14 cellular contexts compared by ENCODE assay signal in the genomic region with DNA sequence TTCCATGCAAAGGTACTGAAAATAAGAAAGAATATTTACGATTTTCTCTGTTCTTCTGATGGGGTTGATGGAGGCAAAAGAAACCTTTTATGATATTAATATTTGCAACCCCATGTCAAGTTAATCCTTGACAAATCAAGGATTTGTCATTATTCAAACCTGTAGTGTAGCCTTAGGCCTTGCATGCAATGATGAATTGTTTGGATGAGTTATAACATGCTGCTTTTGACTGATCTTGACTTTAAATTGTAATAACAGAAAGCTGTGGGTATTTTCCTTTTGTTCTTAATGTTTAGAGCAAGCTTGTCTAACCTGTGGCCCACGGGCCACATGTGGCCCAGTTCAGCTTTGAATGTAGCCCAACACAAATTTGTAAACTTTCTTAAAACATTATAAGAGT. TPM values are rescaled to one million over a fixed set of nuclear protein-coding genes. Genes with fewer than 3 reads are reported as not detected.
DNase-seq lines count a peak whose midpoint lies in the region; ATAC-seq and TF ChIP-seq lines count a peak whose summit lies in the region.
"Had no signal": no experiment of that assay in that cellular context is flagged by ENCODE, and none has a peak within 500 bp of the region (broad histone marks: within the 10 kb centered on the region; RNA-seq: fewer than 3 reads in every experiment).

No MANE protein-coding gene starts in this region.

- intact Hi-C loops in activated CD4-positive, alpha-beta T cell treated with anti-CD3 and anti-CD28 coated beads for 36 hours (cut with DNase I, micrococcal nuclease), result no loop called here
- intact Hi-C loops in activated CD4-positive, alpha-beta T cell treated with anti-CD3 and anti-CD28 coated beads, Interleukin-2, amount 10 ng/mL, durations not matched to agents 24 days and 14 days (cut with micrococcal nuclease), result loop anchor here (2.0 kb wide), 1 partner anchor 14 kb away; a partner anchor contains a TSS
- intact Hi-C loops in CD8-positive, alpha-beta T cell (cut with DNase I, micrococcal nuclease), result no loop called here

- peaks cover 48% of the 10 kb centered on the region for H3K36me3 ChIP-seq in RWPE2 (ENCODE audit: low read depth)
- H3K36me3 ChIP-seq in smooth muscle cell (ENCODE audit: low read depth), result no peaks in the 10 kb centered on the region
- H3K36me3 ChIP-seq in CD8-positive, alpha-beta T cell (ENCODE audit: insufficient read depth, low read length), result no peaks in the 10 kb centered on the region

- no peak overlapping the region for H3K4me2 ChIP-seq in smooth muscle cell

- H2AFZ ChIP-seq in smooth muscle cell (ENCODE audit: low read depth), result no peak overlapping the region

- peaks cover 6% of the 10 kb centered on the region for H3K4me1 Mint-ChIP-seq in activated CD4-positive, alpha-beta T cell treated with anti-CD3 and anti-CD28 coated beads for 36 hours
- H3K4me1 Mint-ChIP-seq in activated CD4-positive, alpha-beta T cell treated with anti-CD3 and anti-CD28 coated beads, Interleukin-2, amount 10 ng/mL, durations not matched to agents 24 days and 14 days, result peaks cover 3% of the 10 kb centered on the region
- no peaks in the 10 kb centered on the region for H3K4me1 Mint-ChIP-seq in WTC11
- H3K4me1 Mint-ChIP-seq in CD8-positive, alpha-beta T cell (ENCODE audit: low read depth), result no peaks in the 10 kb centered on the region
- H3K4me1 Mint-ChIP-seq: CD14-positive monocyte; CD8-positive, alpha-beta memory T cell had no signal

- peaks cover 23% of the 10 kb centered on the region for H3K36me3 Mint-ChIP-seq in activated CD4-positive, alpha-beta T cell treated with anti-CD3 and anti-CD28 coated beads for 36 hours (ENCODE audit: low read depth)
- H3K36me3 Mint-ChIP-seq in activated CD4-positive, alpha-beta T cell treated with anti-CD3 and anti-CD28 coated beads, Interleukin-2, amount 10 ng/mL, durations not matched to agents 24 days and 14 days (ENCODE audit: low read depth), result peaks cover 34% of the 10 kb centered on the region
- peaks cover 22% of the 10 kb centered on the region for H3K36me3 Mint-ChIP-seq in WTC11
- peaks cover 59% of the 10 kb centered on the region for H3K36me3 Mint-ChIP-seq in CD8-positive, alpha-beta T cell

- DNase-seq in activated CD4-positive, alpha-beta T cell treated with anti-CD3 and anti-CD28 coated beads for 36 hours, result no peak
- no peak for DNase-seq in activated CD4-positive, alpha-beta T cell treated with anti-CD3 and anti-CD28 coated beads, Interleukin-2, amount 10 ng/mL, durations not matched to agents 24 days and 14 days
- no peak for DNase-seq in RWPE2 (ENCODE audit: low spot score)
- DNase-seq in epithelial cell of prostate (ENCODE audit: low read depth, low spot score), result peak; percentile 44
- no peak for DNase-seq in smooth muscle cell (lab: John Stamatoyannopoulos, UW; ENCODE audit: unreplicated experiment)
- no peak for DNase-seq in WTC11 (ENCODE audit: low spot score)
- no peak for DNase-seq in DMS53 (lab: John Stamatoyannopoulos, UW)
- no peak for DNase-seq in CD8-positive, alpha-beta T cell
- DNase-seq: Caco-2; CD8-positive, alpha-beta memory T cell; GF-D8 had no signal

- TF ChIP-seq CTCF in RWPE2 (IDR thresholded peaks at IDR 0.05; ENCODE audit: poor library complexity, severe bottlenecking) (no peak), smooth muscle cell (IDR thresholded peaks at IDR 0.05; ENCODE audit: borderline replicate concordance, insufficient read depth, poor library complexity, severe bottlenecking) (no peak), WTC11 (IDR thresholded peaks at IDR 0.05) (no peak)
- no peak for TF ChIP-seq CTCF in CD8-positive, alpha-beta T cell (IDR thresholded peaks at IDR 0.05)

- H3K4me3 ChIP-seq in RWPE2 (ENCODE audit: severe bottlenecking) (no peak overlapping the region), smooth muscle cell (no peak overlapping the region)
- no peak overlapping the region for H3K4me3 ChIP-seq in CD8-positive, alpha-beta T cell (ENCODE audit: low read depth, low read length)

- no peak overlapping the region for H3K9ac ChIP-seq in smooth muscle cell (ENCODE audit: low read depth)

- H3K27me3 Mint-ChIP-seq in activated CD4-positive, alpha-beta T cell treated with anti-CD3 and anti-CD28 coated beads for 36 hours, result no peaks in the 10 kb centered on the region
- H3K27me3 Mint-ChIP-seq in activated CD4-positive, alpha-beta T cell treated with anti-CD3 and anti-CD28 coated beads, Interleukin-2, amount 10 ng/mL, durations not matched to agents 24 days and 14 days, result no peaks in the 10 kb centered on the region
- no peaks in the 10 kb centered on the region for H3K27me3 Mint-ChIP-seq in WTC11 (ENCODE audit: low read depth)
- no peaks in the 10 kb centered on the region for H3K27me3 Mint-ChIP-seq in CD8-positive, alpha-beta T cell (ENCODE audit: low read depth)
- H3K27me3 Mint-ChIP-seq: CD8-positive, alpha-beta memory T cell had no signal

- H3K27me3 ChIP-seq in RWPE2 (ENCODE audit: insufficient read depth, poor library complexity, severe bottlenecking) (no peaks in the 10 kb centered on the region), smooth muscle cell (ENCODE audit: low read depth) (no peaks in the 10 kb centered on the region)
- H3K27me3 ChIP-seq in CD8-positive, alpha-beta T cell (ENCODE audit: insufficient read depth, low read length), result no peaks in the 10 kb centered on the region

- H3K9me3 ChIP-seq in RWPE2 (ENCODE audit: severe bottlenecking) (no peaks in the 10 kb centered on the region), smooth muscle cell (replicated peaks; ENCODE audit: low read depth) (no peaks in the 10 kb centered on the region)
- no peaks in the 10 kb centered on the region for H3K9me3 ChIP-seq in CD8-positive, alpha-beta T cell (ENCODE audit: low read length)
- H3K9me3 ChIP-seq: Caco-2 had no signal

- H3K4me1 ChIP-seq in RWPE2 (ENCODE audit: insufficient read depth, poor library complexity, severe bottlenecking), result peaks cover 17% of the 10 kb centered on the region
- H3K4me1 ChIP-seq in smooth muscle cell (ENCODE audit: low read depth), result no peaks in the 10 kb centered on the region
- no peaks in the 10 kb centered on the region for H3K4me1 ChIP-seq in CD8-positive, alpha-beta T cell (ENCODE audit: insufficient read depth, low read length)
- H3K4me1 ChIP-seq: Caco-2 had no signal

- CTCF ChIA-PET in activated CD4-positive, alpha-beta T cell treated with anti-CD3 and anti-CD28 coated beads for 36 hours (lab: Charles Lee), result interaction anchor here (0.6 kb wide), 1 partner anchor 89 kb away, joined by 3 read pairs; no protein-coding TSS in a partner anchor
- CTCF ChIA-PET in WTC11 (lab: Charles Lee), result interaction anchor here (0.7 kb wide), 1 partner anchor 26 kb away, joined by 4 read pairs; no protein-coding TSS in a partner anchor
- CTCF ChIA-PET in CD8-positive, alpha-beta T cell (lab: Charles Lee), result no interaction called here

- POLR2A ChIA-PET in activated CD4-positive, alpha-beta T cell treated with anti-CD3 and anti-CD28 coated beads for 36 hours (lab: Charles Lee), result no interaction called here
- POLR2A ChIA-PET in WTC11 (lab: Charles Lee), result interaction anchor here (0.6 kb wide), 1 partner anchor 110 kb away, joined by 4 read pairs; no protein-coding TSS in a partner anchor
- POLR2A ChIA-PET in CD8-positive, alpha-beta T cell (lab: Charles Lee), result no interaction called here

- peaks cover 6% of the 10 kb centered on the region for H3K9me3 Mint-ChIP-seq in activated CD4-positive, alpha-beta T cell treated with anti-CD3 and anti-CD28 coated beads for 36 hours (ENCODE audit: low read depth)
- H3K9me3 Mint-ChIP-seq in activated CD4-positive, alpha-beta T cell treated with anti-CD3 and anti-CD28 coated beads, Interleukin-2, amount 10 ng/mL, durations not matched to agents 24 days and 14 days, result no peaks in the 10 kb centered on the region
- H3K9me3 Mint-ChIP-seq in WTC11, result no peaks in the 10 kb centered on the region
- no peaks in the 10 kb centered on the region for H3K9me3 Mint-ChIP-seq in CD8-positive, alpha-beta T cell
- H3K9me3 Mint-ChIP-seq: CD8-positive, alpha-beta memory T cell had no signal

- no peaks in the 10 kb centered on the region for H3K79me2 ChIP-seq in smooth muscle cell (ENCODE audit: low read depth)

- H3K4me3 Mint-ChIP-seq in activated CD4-positive, alpha-beta T cell treated with anti-CD3 and anti-CD28 coated beads for 36 hours, result no peak overlapping the region
- no peak overlapping the region for H3K4me3 Mint-ChIP-seq in activated CD4-positive, alpha-beta T cell treated with anti-CD3 and anti-CD28 coated beads, Interleukin-2, amount 10 ng/mL, durations not matched to agents 24 days and 14 days
- H3K4me3 Mint-ChIP-seq in WTC11, result no peak overlapping the region
- H3K4me3 Mint-ChIP-seq in CD8-positive, alpha-beta T cell, result no peak overlapping the region
- H3K4me3 Mint-ChIP-seq: CD14-positive monocyte; CD8-positive, alpha-beta memory T cell; HFFc6 had no signal

- H4K20me1 ChIP-seq in smooth muscle cell (ENCODE audit: low read depth), result no peaks in the 10 kb centered on the region

- H3F3A ChIP-seq in smooth muscle cell (ENCODE audit: low read depth), result peaks cover 10% of the 10 kb centered on the region

- 91% methylated on average over 2 of the region's 2 CpGs for WGBS in smooth muscle cell (ENCODE audit: low lambda C conversion rate)

- H3K27ac Mint-ChIP-seq in activated CD4-positive, alpha-beta T cell treated with anti-CD3 and anti-CD28 coated beads for 36 hours, result no peak overlapping the region
- no peak overlapping the region for H3K27ac Mint-ChIP-seq in activated CD4-positive, alpha-beta T cell treated with anti-CD3 and anti-CD28 coated beads, Interleukin-2, amount 10 ng/mL, durations not matched to agents 24 days and 14 days
- H3K27ac Mint-ChIP-seq in WTC11, result no peak overlapping the region
- no peak overlapping the region for H3K27ac Mint-ChIP-seq in CD8-positive, alpha-beta T cell
- H3K27ac Mint-ChIP-seq: CD14-positive monocyte had no signal

- H3K27ac ChIP-seq in RWPE2 (ENCODE audit: poor library complexity, severe bottlenecking) (no peak overlapping the region), epithelial cell of prostate (peak overlapping the region; percentile 54), smooth muscle cell (ENCODE audit: low read depth) (peak overlapping the region; percentile 12)
- H3K27ac ChIP-seq in CD8-positive, alpha-beta T cell (ENCODE audit: low read depth, low read length), result no peak overlapping the region
- H3K27ac ChIP-seq: 22Rv1 had no signal

- ATAC-seq in activated CD4-positive, alpha-beta T cell treated with anti-CD3 and anti-CD28 coated beads for 36 hours, result peak; percentile 39
- ATAC-seq in RWPE2 (ENCODE audit: low read depth) (peak; percentile 56; the same call in 1 of the 3 replicates), WTC11 (no peak)
- ATAC-seq in CD8-positive, alpha-beta T cell, result no peak

RNA-seq across cellular contexts. Expression of a gene that starts 13.0 kb away (rescaled TPM):
- total RNA-seq in activated CD4-positive, alpha-beta T cell treated with anti-CD3 and anti-CD28 coated beads for 36 hours, result 1 to 10 TPM; 8.2 to 8.8 TPM
- 13.1 and 13.2 TPM in 2 replicates for total RNA-seq in activated CD4-positive, alpha-beta T cell treated with anti-CD3 and anti-CD28 coated beads, Interleukin-2, amount 10 ng/mL, durations not matched to agents 24 days and 14 days
- 15.7 and 16.4 TPM in 2 replicates for total RNA-seq in smooth muscle cell
- 12.0 and 12.4 TPM in 2 replicates for polyA plus RNA-seq in smooth muscle cell
- 7.5 to 8.0 TPM (median 8.0 TPM) in 3 replicates for total RNA-seq in WTC11 (2021)
- total RNA-seq in CD8-positive, alpha-beta T cell, result 1 to 10 TPM; 4.6 to 5.0 TPM

Comparison
In these comparisons a context has a peak if more than half of its experiments do, and no peak if none do; other contexts are left out.
1. ATAC-seq: peak in activated CD4-positive, alpha-beta T cell treated with anti-CD3 and anti-CD28 coated beads for 36 hours (single experiment) and RWPE2 (single experiment); none in WTC11 (single experiment) and CD8-positive, alpha-beta T cell (single experiment).
2. H3K27ac ChIP-seq: peak in epithelial cell of prostate (single experiment) and smooth muscle cell (single experiment); none in RWPE2 (single experiment) and CD8-positive, alpha-beta T cell (single experiment).